In the genomic region with DNA sequence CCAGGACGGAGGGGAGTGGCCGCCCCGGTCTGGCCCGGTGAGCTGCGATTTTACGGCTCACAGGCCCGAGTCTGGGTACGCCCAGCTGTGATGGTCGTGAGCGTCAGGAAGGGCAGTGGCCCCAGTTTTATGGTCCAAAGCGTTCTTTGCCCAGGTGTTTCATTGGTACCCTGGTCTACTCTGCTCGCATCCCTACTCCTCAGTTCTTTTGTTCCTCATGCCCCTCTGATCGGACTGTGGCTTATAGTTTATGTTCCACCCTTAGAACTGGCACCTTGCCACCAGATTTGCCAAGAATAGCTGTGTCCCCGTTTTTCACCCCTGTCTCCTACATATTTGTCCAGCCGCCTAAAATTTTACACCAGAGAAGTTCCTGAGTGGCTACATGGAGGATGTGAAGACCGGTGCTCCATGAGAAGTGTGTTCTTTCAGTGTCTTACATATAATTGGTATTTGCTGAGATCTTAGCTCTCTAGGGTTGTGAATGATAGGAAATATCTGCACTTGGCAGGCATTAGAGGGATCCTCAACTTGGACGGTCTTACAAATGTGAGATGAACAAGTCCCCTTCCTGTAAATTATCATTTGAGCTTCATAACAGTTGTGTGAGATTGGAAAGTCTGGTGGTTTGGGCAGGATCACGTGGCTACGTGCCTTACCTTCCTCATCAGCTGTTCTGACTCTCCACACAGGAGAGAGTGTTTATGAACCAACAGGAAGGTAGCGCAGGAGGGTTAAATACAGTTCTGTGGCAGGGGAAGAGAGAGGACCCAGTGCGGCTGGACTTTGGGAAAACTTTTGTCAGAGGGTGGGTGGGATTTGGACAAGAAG, we compare ENCODE assay signal across 8 cellular contexts. TPM values are rescaled to one million over a fixed set of nuclear protein-coding genes. Genes with fewer than 3 reads are reported as not detected.
DNase-seq lines count a peak whose midpoint lies in the region; ATAC-seq, FAIRE-seq and TF ChIP-seq lines count a peak whose summit lies in the region.

No MANE protein-coding gene starts in this region.

- no peak for ATAC-seq in GM19023 (IDR thresholded peaks at IDR 0.05; ENCODE audit: unreplicated experiment)

- H3K4me3 ChIP-seq in GM12875 (ENCODE audit: low read depth, low read length) (peak overlapping the region; percentile 83), LNCaP clone FGC (ENCODE audit: low read depth, low read length) (peak overlapping the region; percentile 85), bronchial epithelial cell (ENCODE audit: low read depth, low read length) (peak overlapping the region; percentile 69)

- no peak for DNase-seq in LNCaP clone FGC (ENCODE audit: low read depth)
- DNase-seq in bronchial epithelial cell (ENCODE audit: low read depth), result peak; percentile 71
- DNase-seq in medulla oblongata (ENCODE audit: extremely low spot score), result peak; percentile 40
- no peak for DNase-seq in DMS153 treated with DMSO at 0.1 percent for 48 hours (lab: John Stamatoyannopoulos, UW; ENCODE audit: unreplicated experiment)
- DNase-seq in NCI-H774 (lab: John Stamatoyannopoulos, UW), result no peak
- no peak for DNase-seq in mesothelial cell of epicardium (ENCODE audit: low spot score in 2 of 2, unreplicated experiment in 2 of 2)

- no peak overlapping the region for H3K27ac Mint-ChIP-seq in mesothelial cell of epicardium

- no peaks in the 10 kb centered on the region for H3K36me3 Mint-ChIP-seq in mesothelial cell of epicardium

- H3K27me3 ChIP-seq in bronchial epithelial cell (ENCODE audit: control insufficient read depth, insufficient read depth, low read length), result no peaks in the 10 kb centered on the region

- H3K4me3 Mint-ChIP-seq in mesothelial cell of epicardium, result no peak overlapping the region

- no peaks in the 10 kb centered on the region for H3K9me3 Mint-ChIP-seq in mesothelial cell of epicardium

- no peaks in the 10 kb centered on the region for H3K36me3 ChIP-seq in bronchial epithelial cell (ENCODE audit: control insufficient read depth, insufficient read depth, low read length)

- peaks cover 30% of the 10 kb centered on the region for H3K4me1 Mint-ChIP-seq in mesothelial cell of epicardium

- no peak for FAIRE-seq in bronchial epithelial cell (lab: Jason Lieb, UNC)

- H3K27me3 Mint-ChIP-seq in mesothelial cell of epicardium (ENCODE audit: low read depth), result no peaks in the 10 kb centered on the region

- no peak for TF ChIP-seq CTCF in GM12875 (IDR thresholded peaks at IDR 0.05; ENCODE audit: borderline replicate concordance, insufficient read depth, low read depth, low read length)
- no peak for TF ChIP-seq CTCF in LNCaP clone FGC (IDR thresholded peaks at IDR 0.05; ENCODE audit: control insufficient read depth, extremely low read depth, insufficient read depth)
- no peak for TF ChIP-seq CTCF in bronchial epithelial cell (IDR thresholded peaks at IDR 0.05; ENCODE audit: insufficient read depth, low read length, severe bottlenecking)
- no peak for TF ChIP-seq CTCF in mesothelial cell of epicardium (IDR thresholded peaks at IDR 0.05; ENCODE audit: unreplicated experiment)

RNA-seq across cellular contexts. Expression of gene PANX1, which starts 1.1 kb away (rescaled TPM):
- total RNA-seq in bronchial epithelial cell (44.8 and 60.3 TPM in 2 replicates), mesothelial cell of epicardium (40.1 to 42.9 TPM (median 41.2 TPM) in 3 replicates)

Comparison
In these comparisons a context has a peak if more than half of its experiments do, and no peak if none do; other contexts are left out.
1. DNase-seq: peak in bronchial epithelial cell (single experiment) and medulla oblongata (single experiment); none in LNCaP clone FGC (single experiment), DMS153 treated with DMSO at 0.1 percent for 48 hours (single experiment), NCI-H774 (single experiment) and mesothelial cell of epicardium (0 of 2).
2. Peak in every context shown above with its lines, with median percentiles within 50 percentile points of each other: H3K4me3 ChIP-seq.